27 cellular contexts compared by ENCODE assay signal in genomic region chr5:5705010-5705409, GRCh38.
DNase-seq lines count a peak whose midpoint lies in the region; ATAC-seq, FAIRE-seq and TF ChIP-seq lines count a peak whose summit lies in the region.
"Had no signal": no experiment of that assay in that cellular context is flagged by ENCODE, and none has a peak within 500 bp of the region (broad histone marks: within the 10 kb centered on the region; RNA-seq: fewer than 3 reads in every experiment).

No MANE protein-coding gene starts in this region.

- CTCF ChIA-PET in A549 (lab: Yijun Ruan, JAX) = interaction anchor here (0.5 kb wide), 1 partner anchor 86 kb away, joined by 3 read pairs; no protein-coding TSS in a partner anchor

- peak overlapping the region; percentile 30; the same call in 2 of the 3 replicates for H3K4me2 ChIP-seq in A549

- no peak for TF ChIP-seq POLR2A in A549 (IDR thresholded peaks at IDR 0.05; ENCODE audit: low read length)

- POLR2A ChIA-PET in A549 (lab: Yijun Ruan, JAX) = no interaction called here

- no peak for DNase-seq in A549 (ENCODE audit: low read depth in 1 of 2, low spot score in 1 of 2)
- DNase-seq in NCI-H510A (lab: John Stamatoyannopoulos, UW) = peak; percentile 30
- DNase-seq in SHP77 treated with DMSO at 0.1 percent for 48 hours (lab: John Stamatoyannopoulos, UW) = peak; percentile 67
- peak; percentile 32 for DNase-seq in left kidney (ENCODE audit: low read depth, low spot score)
- DNase-seq in activated CD4-positive, alpha-beta T cell treated with anti-CD3 and anti-CD28 coated beads, Interleukin-2, amount 50 U/mL, for 1 hour = no peak
- DNase-seq: activated CD4-positive, alpha-beta T cell treated with anti-CD3 and anti-CD28 coated beads for 1 hour; activated CD8-positive, alpha-beta T cell treated with anti-CD3 and anti-CD28 coated beads, Interleukin-2, amount 10 ng/mL, durations not matched to agents 7 days and 5 days; activated effector memory CD4-positive, alpha-beta T cell treated with Interleukin-2 at 50 U/mL for 16 hours; AML-193; aorta; caudate nucleus; CD4-positive, alpha-beta T cell; cortex of kidney; GOT3; hippocampal formation; KG1; left ventricle myocardium superior; midbrain; natural killer cell; stimulated activated naive CD8-positive, alpha-beta T cell treated with anti-CD3 and anti-CD28 coated beads, Interleukin-15, amount 100 ng/mL, for 72 hours; thyroid gland had no signal

- ATAC-seq in A549 = no peak
- no peak for ATAC-seq in GM19324 (IDR thresholded peaks at IDR 0.05; ENCODE audit: low FRiP score, unreplicated experiment)
- no peak for ATAC-seq in HG03521 (IDR thresholded peaks at IDR 0.05; ENCODE audit: unreplicated experiment)
- no peak for ATAC-seq in GM18867 (IDR thresholded peaks at IDR 0.05; ENCODE audit: unreplicated experiment)
- ATAC-seq: activated CD8-positive, alpha-beta T cell treated with anti-CD3 and anti-CD28 coated beads, Interleukin-2, amount 10 ng/mL, durations not matched to agents 7 days and 5 days; gastroesophageal sphincter; left ventricle myocardium superior; natural killer cell; stimulated activated naive CD8-positive, alpha-beta T cell treated with anti-CD3 and anti-CD28 coated beads, Interleukin-15, amount 100 ng/mL, for 72 hours had no signal

- no peak overlapping the region for H3K4me3 ChIP-seq in A549
- H3K4me3 ChIP-seq: gastroesophageal sphincter, SK-N-MC, thyroid gland had no signal

- no peak for FAIRE-seq in A549 (lab: Jason Lieb, UNC)
- FAIRE-seq: GM12892 had no signal

- H3K4me1 ChIP-seq in A549 = no peaks in the 10 kb centered on the region
- H3K4me1 ChIP-seq: gastroesophageal sphincter, thyroid gland had no signal

- no peak for TF ChIP-seq EP300 in A549 (IDR thresholded peaks at IDR 0.05)

- WGBS in A549 (ENCODE audit: missing lambda C conversion rate) = 46% methylated on average over 9 of the region's 9 CpGs

- TF ChIP-seq RAD21 in A549 (conservative IDR thresholded peaks at IDR 0.05 in 1 of 2, IDR thresholded peaks at IDR 0.05 in 1 of 2) = no peak

- TF ChIP-seq CTCF in A549 (IDR thresholded peaks at IDR 0.05) = no peak

- H3K27ac ChIP-seq in A549 = no peak overlapping the region
- H3K27ac ChIP-seq: gastroesophageal sphincter, SK-N-MC, thyroid gland had no signal

- 0 out of 3 replicates have a peak, but pooled peaks cover 2% of the 10 kb centered on the region for H3K9me3 ChIP-seq in A549
- H3K9me3 ChIP-seq: gastroesophageal sphincter, thyroid gland had no signal

TF ChIP-seq in A549, 52 proteins besides CTCF, POLR2A, EP300 and RAD21:
- TF ChIP-seq MAX (IDR thresholded peaks at IDR 0.05) = no peak
- TF ChIP-seq CHD2 (IDR thresholded peaks at IDR 0.05; ENCODE audit: low read length, partially characterized antibody) = no peak
- TF ChIP-seq JUNB (IDR thresholded peaks at IDR 0.05) = no peak
- no peak for TF ChIP-seq CHD4 (IDR thresholded peaks at IDR 0.05; ENCODE audit: borderline replicate concordance)
- TF ChIP-seq POLR2AphosphoS2 (conservative IDR thresholded peaks at IDR 0.05; ENCODE audit: low read length) = no peak
- TF ChIP-seq FOSB (CRISPR knock-in tag; IDR thresholded peaks at IDR 0.05) = no peak

Comparison
In these comparisons a context has a peak if more than half of its experiments do, and no peak if none do; other contexts are left out.
1. DNase-seq: peak in NCI-H510A (single experiment), SHP77 treated with DMSO at 0.1 percent for 48 hours (single experiment) and left kidney (single experiment); none in A549 (0 of 2) and activated CD4-positive, alpha-beta T cell treated with anti-CD3 and anti-CD28 coated beads, Interleukin-2, amount 50 U/mL, for 1 hour (single experiment).